24 cellular contexts compared by ENCODE assay signal in genomic region chr9:90112791-90113190, GRCh38.
A peak's percentile ranks its signal among the peaks of the same experiment; 100 is the strongest.
DNase-seq lines count a peak whose midpoint lies in the region; ATAC-seq, FAIRE-seq and TF ChIP-seq lines count a peak whose summit lies in the region.
"Had no signal": no experiment of that assay in that cellular context is flagged by ENCODE, and none has a peak within 500 bp of the region (broad histone marks: within the 10 kb centered on the region; RNA-seq: fewer than 3 reads in every experiment).

No MANE protein-coding gene starts in this region.

- TF ChIP-seq CTCF in mammary epithelial cell (conservative IDR thresholded peaks at IDR 0.05 in 1 of 2, IDR thresholded peaks at IDR 0.05 in 1 of 2; ENCODE audit: extremely low read depth in 1 of 2, insufficient read depth in 1 of 2, low read depth in 1 of 2, low read length in 2 of 2) (no peak), breast epithelium (IDR thresholded peaks at IDR 0.05) (no peak), bronchial epithelial cell (IDR thresholded peaks at IDR 0.05; ENCODE audit: insufficient read depth, low read length, severe bottlenecking) (no peak), fibroblast of villous mesenchyme (IDR thresholded peaks at IDR 0.05; ENCODE audit: insufficient read depth, low read depth, low read length) (no peak), smooth muscle cell (IDR thresholded peaks at IDR 0.05; ENCODE audit: borderline replicate concordance, insufficient read depth, poor library complexity, severe bottlenecking) (no peak), tibial artery (IDR thresholded peaks at IDR 0.05) (no peak), foreskin fibroblast (IDR thresholded peaks at IDR 0.05; ENCODE audit: low read depth, low read length) (no peak)

- H3K9ac ChIP-seq in mammary epithelial cell (ENCODE audit: insufficient read depth, low read length) (no peak overlapping the region), smooth muscle cell (ENCODE audit: low read depth) (no peak overlapping the region)
- H3K9ac ChIP-seq: BLaER1, KMS-11 had no signal

- in situ Hi-C loops in mammary epithelial cell (cut with MboI; ENCODE audit: low sequenced_read_pairs in 2 of 2), result no loop called here

- no peak for TF ChIP-seq POLR2A in breast epithelium (IDR thresholded peaks at IDR 0.05)

- H3K4me1 ChIP-seq in mammary epithelial cell (ENCODE audit: insufficient read depth, low read length), result peaks cover 6% of the 10 kb centered on the region
- H3K4me1 ChIP-seq in breast epithelium, result no peaks in the 10 kb centered on the region
- H3K4me1 ChIP-seq in smooth muscle cell (ENCODE audit: low read depth), result no peaks in the 10 kb centered on the region
- H3K4me1 ChIP-seq in tibial artery, result peaks cover 0 to 8% (median 0%) of the 10 kb centered on the region in 4 donors
- peaks cover 1% of the 10 kb centered on the region for H3K4me1 ChIP-seq in right cardiac atrium (ENCODE audit: control insufficient read depth, insufficient read depth, low read length)
- H3K4me1 ChIP-seq: BLaER1 had no signal

- H3K9me3 ChIP-seq in mammary epithelial cell (replicated peaks; ENCODE audit: insufficient read depth, low read length), result no peaks in the 10 kb centered on the region
- no peaks in the 10 kb centered on the region for H3K9me3 ChIP-seq in breast epithelium
- no peaks in the 10 kb centered on the region for H3K9me3 ChIP-seq in smooth muscle cell (replicated peaks; ENCODE audit: low read depth)
- no peaks in the 10 kb centered on the region for H3K9me3 ChIP-seq in tibial artery
- no peaks in the 10 kb centered on the region for H3K9me3 ChIP-seq in right cardiac atrium (ENCODE audit: control insufficient read depth, low read length)

- H3K27me3 ChIP-seq in mammary epithelial cell (ENCODE audit: insufficient read depth, low read length) (no peaks in the 10 kb centered on the region), breast epithelium (peaks cover 0 to 8% of the 10 kb centered on the region in 2 donors), bronchial epithelial cell (ENCODE audit: control insufficient read depth, insufficient read depth, low read length) (no peaks in the 10 kb centered on the region), smooth muscle cell (ENCODE audit: low read depth) (no peaks in the 10 kb centered on the region), tibial artery (no peaks in the 10 kb centered on the region), right cardiac atrium (ENCODE audit: control insufficient read depth, insufficient read depth) (no peaks in the 10 kb centered on the region)
- H3K27me3 ChIP-seq: BLaER1 had no signal

- H2AFZ ChIP-seq in mammary epithelial cell (ENCODE audit: low read depth, low read length) (no peak overlapping the region), smooth muscle cell (ENCODE audit: low read depth) (no peak overlapping the region)

- BruUV-seq in mammary epithelial cell (replicated peaks; lab: Mats Ljungman, UMichigan), result no TSS peak

- intact Hi-C loops in mammary epithelial cell (cut with micrococcal nuclease), result no loop called here
- intact Hi-C loops in breast epithelium (cut with DNase I; ENCODE audit: low total_unique reads), result loop anchor here (5.0 kb wide), 1 partner anchor 725 kb away; no protein-coding TSS in a partner anchor
- intact Hi-C loops in tibial artery (cut with DNase I; ENCODE audit: low total_unique reads), result no loop called here
- intact Hi-C loops in right cardiac atrium (cut with DNase I), result no loop called here

- H3K36me3 ChIP-seq in mammary epithelial cell (ENCODE audit: insufficient read depth, low read length) (no peaks in the 10 kb centered on the region), breast epithelium (no peaks in the 10 kb centered on the region), bronchial epithelial cell (ENCODE audit: control insufficient read depth, insufficient read depth, low read length) (no peaks in the 10 kb centered on the region), smooth muscle cell (ENCODE audit: low read depth) (no peaks in the 10 kb centered on the region), tibial artery (no peaks in the 10 kb centered on the region)
- H3K36me3 ChIP-seq: BLaER1 had no signal

- H4K20me1 ChIP-seq in mammary epithelial cell (ENCODE audit: insufficient read depth, low read length) (no peaks in the 10 kb centered on the region), smooth muscle cell (ENCODE audit: low read depth) (no peaks in the 10 kb centered on the region)
- H4K20me1 ChIP-seq: BLaER1 had no signal

- no peak overlapping the region for H3K27ac ChIP-seq in mammary epithelial cell (ENCODE audit: insufficient read depth, low read depth, low read length)
- H3K27ac ChIP-seq in breast epithelium, result no peak overlapping the region
- H3K27ac ChIP-seq in smooth muscle cell (ENCODE audit: low read depth), result peak overlapping the region; percentile 13
- no peak overlapping the region for H3K27ac ChIP-seq in tibial artery
- H3K27ac ChIP-seq in right cardiac atrium (ENCODE audit: low read length), result no peak overlapping the region
- H3K27ac ChIP-seq: 22Rv1, BLaER1, KMS-11 had no signal

- 63% methylated on average over 4 of the region's 4 CpGs for WGBS in mammary epithelial cell (ENCODE audit: low coverage, missing lambda C conversion rate)
- WGBS in smooth muscle cell (ENCODE audit: low lambda C conversion rate), result 17% methylated on average over 4 of the region's 4 CpGs
- WGBS in right cardiac atrium, result 26% methylated on average over 4 of the region's 4 CpGs

- DNase-seq in mammary epithelial cell, result peak; percentile 53
- DNase-seq in breast epithelium (ENCODE audit: low spot score in 2 of 2), result no peak
- DNase-seq in bronchial epithelial cell (ENCODE audit: low read depth), result peak; percentile 27
- DNase-seq in fibroblast of villous mesenchyme (ENCODE audit: low read depth), result peak; percentile 38
- DNase-seq in smooth muscle cell (lab: John Stamatoyannopoulos, UW; ENCODE audit: unreplicated experiment), result no peak
- DNase-seq in tibial artery, result no peak
- no peak for DNase-seq in foreskin fibroblast
- no peak for DNase-seq in right cardiac atrium
- DNase-seq: Calu3; CD8-positive, alpha-beta T cell; DMS53; NCI-H1417 treated with DMSO at 0.1 percent for 48 hours; NCI-H187 treated with DMSO at 0.1 percent for 48 hours; NCI-H345; NCI-H524 treated with DMSO at 0.1 percent for 48 hours; RPMI8226; SIG-M5 had no signal

- no peak for FAIRE-seq in bronchial epithelial cell (lab: Jason Lieb, UNC)
- FAIRE-seq: GM12891, GM18507, H54, HepG2 had no signal

- no peak overlapping the region for H3K4me3 ChIP-seq in mammary epithelial cell (replicated peaks in 1 of 3; ENCODE audit: insufficient read depth in 1 of 3, low read depth in 2 of 3, low read length in 3 of 3)
- H3K4me3 ChIP-seq in breast epithelium, result no peak overlapping the region
- no peak overlapping the region for H3K4me3 ChIP-seq in bronchial epithelial cell (ENCODE audit: low read depth, low read length)
- H3K4me3 ChIP-seq in fibroblast of villous mesenchyme (ENCODE audit: low read depth, low read length), result no peak overlapping the region
- H3K4me3 ChIP-seq in smooth muscle cell, result no peak overlapping the region
- no peak overlapping the region for H3K4me3 ChIP-seq in tibial artery
- H3K4me3 ChIP-seq in foreskin fibroblast (ENCODE audit: low read depth in 1 of 2, low read length in 2 of 2), result no peak overlapping the region
- no peak overlapping the region for H3K4me3 ChIP-seq in right cardiac atrium (ENCODE audit: low read length)
- H3K4me3 ChIP-seq: BLaER1 had no signal

- H3K4me2 ChIP-seq in mammary epithelial cell (ENCODE audit: insufficient read depth, low read depth, low read length) (no peak overlapping the region), smooth muscle cell (no peak overlapping the region)
- H3K4me2 ChIP-seq: BLaER1, KMS-11 had no signal

- H3K79me2 ChIP-seq in mammary epithelial cell (ENCODE audit: insufficient read depth, low read length) (no peaks in the 10 kb centered on the region), smooth muscle cell (ENCODE audit: low read depth) (no peaks in the 10 kb centered on the region)

- CTCF ChIA-PET in mammary epithelial cell (lab: Charles Lee; ENCODE audit: low non-redundant PET), result no interaction called here

- no peaks in the 10 kb centered on the region for H3F3A ChIP-seq in smooth muscle cell (ENCODE audit: low read depth)

- ATAC-seq in right cardiac atrium, result no peak
- ATAC-seq: CD8-positive, alpha-beta T cell; HepG2 had no signal

- dilution Hi-C loops in mammary epithelial cell (cut with HindIII; ENCODE audit: low sequenced_read_pairs), result no loop called here

Comparison
In these comparisons a context has a peak if more than half of its experiments do, and no peak if none do; other contexts are left out.
1. DNase-seq: peak in mammary epithelial cell (single experiment), bronchial epithelial cell (single experiment) and fibroblast of villous mesenchyme (single experiment); none in breast epithelium (0 of 2), smooth muscle cell (single experiment), tibial artery (0 of 2), foreskin fibroblast (0 of 2) and right cardiac atrium (0 of 3).